ENCODE assay signal across 8 cellular contexts in genomic region chr11:83156996-83157754, GRCh38. TPM values are rescaled to one million over a fixed set of nuclear protein-coding genes. Genes with fewer than 3 reads are reported as not detected.
DNase-seq lines count a peak whose midpoint lies in the region; ATAC-seq, FAIRE-seq and TF ChIP-seq lines count a peak whose summit lies in the region.

Gene PCF11, plus strand, starts transcription at chr11:83157131. Its CDS starts 309 bp downstream, at chr11:83157440.

- peak within 1 kb of the TSS; percentile 100 for H3K27ac Mint-ChIP-seq in activated T-cell treated with anti-CD3 and anti-CD28 coated beads, Interleukin-2, amount 50 U/mL, for 24 hours

- peaks cover 1 to 35% (median 5%) of the 10 kb centered on the region in 3 donors for H3K4me1 ChIP-seq in gastroesophageal sphincter
- peaks cover 0 to 21% (median 19%) of the 10 kb centered on the region in 3 donors for H3K4me1 ChIP-seq in pancreas

- H3K9me3 ChIP-seq in gastroesophageal sphincter = no peaks in the 10 kb centered on the region
- H3K9me3 ChIP-seq in pancreas = no peaks in the 10 kb centered on the region

- TF ChIP-seq POLR2A in gastroesophageal sphincter (IDR thresholded peaks at IDR 0.05) = peak; percentile 98 to 99

- no peak for TF ChIP-seq EP300 in gastroesophageal sphincter (IDR thresholded peaks at IDR 0.05)

- no peak for FAIRE-seq in pancreas (lab: Jason Lieb, UNC)

- ATAC-seq in HG03196 (IDR thresholded peaks at IDR 0.05; ENCODE audit: unreplicated experiment) (peak; percentile 8), gastroesophageal sphincter (peak; percentile 8), pancreas (peak; percentile 8 to 27 (median 14))

- H3K4me1 Mint-ChIP-seq in activated T-cell treated with anti-CD3 and anti-CD28 coated beads, Interleukin-2, amount 50 U/mL, for 24 hours (ENCODE audit: low read depth) = peaks cover 36% of the 10 kb centered on the region

- peak; percentile 91 to 94 for DNase-seq in stimulated activated CD4-positive, alpha-beta T cell treated with anti-CD3 and anti-CD28 coated beads, Interleukin-2, amount 100 ng/mL, for 48 hours
- DNase-seq in stimulated activated CD4-positive, alpha-beta T cell treated with anti-CD3 and anti-CD28 coated beads, Interleukin-1b, Interleukin-23, amount 100 ng/mL, for 48 hours = no peak
- DNase-seq in activated T-cell treated with anti-CD3 and anti-CD28 coated beads, Interleukin-2, amount 50 U/mL, for 24 hours = no peak
- DNase-seq in pancreas (peak in 1 of 6 donors; percentile 96), RPMI8226 (no peak), CD1c-positive myeloid dendritic cell (ENCODE audit: extremely low spot score) (no peak)

- H3K36me3 ChIP-seq in gastroesophageal sphincter = no peaks in the 10 kb centered on the region
- no peaks in the 10 kb centered on the region for H3K36me3 ChIP-seq in pancreas

- H3K4me3 ChIP-seq in gastroesophageal sphincter (peak within 1 kb of the TSS; percentile 88 to 89), pancreas (peak within 1 kb of the TSS; percentile 66 to 80 (median 68))

- WGBS in gastroesophageal sphincter (ENCODE audit: low coverage in 1 of 2), 2 donors = 0% methylated on average over 3 of the region's 60 CpGs; no CpG with 5 or more reads in 1 of the 2 donors
- 0 to 1% methylated on average over 55 to 60 of the region's 60 CpGs for WGBS in pancreas, 2 donors

- intact Hi-C loops in pancreas (cut with DNase I) = no loop called here

- no peak for TF ChIP-seq CTCF in gastroesophageal sphincter (IDR thresholded peaks at IDR 0.05)
- TF ChIP-seq CTCF in pancreas (IDR thresholded peaks at IDR 0.05) = no peak

- peak within 1 kb of the TSS; percentile 100 for H3K4me3 Mint-ChIP-seq in activated T-cell treated with anti-CD3 and anti-CD28 coated beads, Interleukin-2, amount 50 U/mL, for 24 hours

- H3K27me3 Mint-ChIP-seq in activated T-cell treated with anti-CD3 and anti-CD28 coated beads, Interleukin-2, amount 50 U/mL, for 24 hours = no peaks in the 10 kb centered on the region

- peaks cover 58% of the 10 kb centered on the region for H3K36me3 Mint-ChIP-seq in activated T-cell treated with anti-CD3 and anti-CD28 coated beads, Interleukin-2, amount 50 U/mL, for 24 hours (ENCODE audit: low read depth)

- H3K27ac ChIP-seq in gastroesophageal sphincter = peak within 1 kb of the TSS; percentile 99
- peak within 1 kb of the TSS; percentile 89 to 100 (median 97) for H3K27ac ChIP-seq in pancreas

- H3K27me3 ChIP-seq in gastroesophageal sphincter (no peaks in the 10 kb centered on the region), pancreas (no peaks in the 10 kb centered on the region)

- no peaks in the 10 kb centered on the region for H3K9me3 Mint-ChIP-seq in activated T-cell treated with anti-CD3 and anti-CD28 coated beads, Interleukin-2, amount 50 U/mL, for 24 hours

RNA-seq across cellular contexts. Expression of gene PCF11, which starts in this region (rescaled TPM):
- total RNA-seq in gastroesophageal sphincter (10 to 100 TPM; 32.2 to 91.7 (median 60.6) TPM), pancreas (10 to 100 TPM; 18.4 to 34.3 (median 25.3) TPM)
- polyA plus RNA-seq in pancreas = 10 to 100 TPM; 23.5 to 31.2 TPM

Comparison
In these comparisons a context has a peak if more than half of its experiments do, and no peak if none do; other contexts are left out.
1. DNase-seq: peak in stimulated activated CD4-positive, alpha-beta T cell treated with anti-CD3 and anti-CD28 coated beads, Interleukin-2, amount 100 ng/mL, for 48 hours (2 of 2); none in stimulated activated CD4-positive, alpha-beta T cell treated with anti-CD3 and anti-CD28 coated beads, Interleukin-1b, Interleukin-23, amount 100 ng/mL, for 48 hours (single experiment), activated T-cell treated with anti-CD3 and anti-CD28 coated beads, Interleukin-2, amount 50 U/mL, for 24 hours (single experiment), RPMI8226 (single experiment) and CD1c-positive myeloid dendritic cell (single experiment).
2. Peak in every context shown above with its lines, with median percentiles within 50 percentile points of each other: ATAC-seq.